In the genomic region with DNA sequence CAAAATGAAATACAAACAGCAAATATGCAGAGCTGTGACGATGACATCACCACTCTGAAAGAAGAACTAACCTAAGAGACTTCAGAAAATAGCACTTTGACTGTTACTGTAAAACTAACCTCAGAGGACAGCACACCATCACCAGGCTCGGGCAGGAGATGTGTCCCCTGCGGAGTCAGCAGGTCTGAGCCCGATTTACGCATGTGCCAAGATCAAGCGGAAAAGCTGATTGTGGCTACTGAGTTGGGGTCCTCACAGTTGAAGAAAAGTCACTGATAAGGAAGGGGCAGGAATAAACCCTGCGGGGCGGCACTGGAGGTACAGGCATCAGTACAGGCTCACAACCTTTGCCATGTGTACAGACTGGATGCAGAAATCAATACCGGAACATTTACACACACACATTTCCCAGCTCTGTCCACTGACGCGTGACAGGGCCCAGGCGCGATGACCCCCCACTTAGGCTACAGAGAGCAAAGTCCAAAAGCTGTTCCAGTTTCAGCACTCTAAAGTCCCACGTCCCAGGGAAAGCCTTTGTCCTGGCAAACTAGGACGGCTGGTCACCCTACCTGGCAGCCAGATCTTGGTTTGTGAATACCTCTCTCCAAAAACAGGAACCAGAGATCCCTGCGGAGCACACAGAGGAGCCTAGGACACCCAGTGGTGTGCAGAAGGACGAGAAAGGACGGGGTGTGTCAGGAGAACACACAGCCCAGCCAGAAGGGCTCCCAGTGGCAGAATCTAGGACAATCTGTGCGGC, we compare ENCODE assay signal across 1 cellular context.
TF ChIP-seq lines count a peak whose summit lies in the region.

No MANE protein-coding gene starts in this region.

TF ChIP-seq in HepG2, 621 proteins besides CTCF, POLR2A, EP300 and RAD21 (continued from another document and continues in another):
- no peak for TF ChIP-seq ZNF546 (CRISPR knock-in tag; conservative IDR thresholded peaks at IDR 0.05)
- peak; percentile 87 for TF ChIP-seq SKI (IDR thresholded peaks at IDR 0.05; ENCODE audit: partially characterized antibody)
- no peak for TF ChIP-seq ZNF496 (CRISPR knock-in tag; IDR thresholded peaks at IDR 0.05; ENCODE audit: insufficient replicate concordance)
- TF ChIP-seq MAFK (conservative IDR thresholded peaks at IDR 0.05 in 1 of 2, IDR thresholded peaks at IDR 0.05 in 1 of 2; ENCODE audit: low read length in 2 of 2), result 0 out of 4 replicates have a peak, but pooled peaks of 1 of the 2 experiments have one; percentile 17
- peak; percentile 75 for TF ChIP-seq SOX13 (IDR thresholded peaks at IDR 0.05)
- peak in 1 of 2 experiments; percentile 85; a peak in 2 of 4 replicates for TF ChIP-seq SOX13 (CRISPR knock-in tag; conservative IDR thresholded peaks at IDR 0.05 in 1 of 2, IDR thresholded peaks at IDR 0.05 in 1 of 2)
- TF ChIP-seq ZNF703 (CRISPR knock-in tag; IDR thresholded peaks at IDR 0.05; ENCODE audit: borderline replicate concordance), result 0 out of 2 replicates have a peak, but pooled peaks have one; percentile 88
- TF ChIP-seq NFYC (CRISPR knock-in tag; IDR thresholded peaks at IDR 0.05), result no peak
- no peak for TF ChIP-seq ARNT (IDR thresholded peaks at IDR 0.05)
- TF ChIP-seq ZNF484 (CRISPR knock-in tag; IDR thresholded peaks at IDR 0.05; ENCODE audit: borderline replicate concordance, low read depth), result no peak
- TF ChIP-seq, protein P1, sequence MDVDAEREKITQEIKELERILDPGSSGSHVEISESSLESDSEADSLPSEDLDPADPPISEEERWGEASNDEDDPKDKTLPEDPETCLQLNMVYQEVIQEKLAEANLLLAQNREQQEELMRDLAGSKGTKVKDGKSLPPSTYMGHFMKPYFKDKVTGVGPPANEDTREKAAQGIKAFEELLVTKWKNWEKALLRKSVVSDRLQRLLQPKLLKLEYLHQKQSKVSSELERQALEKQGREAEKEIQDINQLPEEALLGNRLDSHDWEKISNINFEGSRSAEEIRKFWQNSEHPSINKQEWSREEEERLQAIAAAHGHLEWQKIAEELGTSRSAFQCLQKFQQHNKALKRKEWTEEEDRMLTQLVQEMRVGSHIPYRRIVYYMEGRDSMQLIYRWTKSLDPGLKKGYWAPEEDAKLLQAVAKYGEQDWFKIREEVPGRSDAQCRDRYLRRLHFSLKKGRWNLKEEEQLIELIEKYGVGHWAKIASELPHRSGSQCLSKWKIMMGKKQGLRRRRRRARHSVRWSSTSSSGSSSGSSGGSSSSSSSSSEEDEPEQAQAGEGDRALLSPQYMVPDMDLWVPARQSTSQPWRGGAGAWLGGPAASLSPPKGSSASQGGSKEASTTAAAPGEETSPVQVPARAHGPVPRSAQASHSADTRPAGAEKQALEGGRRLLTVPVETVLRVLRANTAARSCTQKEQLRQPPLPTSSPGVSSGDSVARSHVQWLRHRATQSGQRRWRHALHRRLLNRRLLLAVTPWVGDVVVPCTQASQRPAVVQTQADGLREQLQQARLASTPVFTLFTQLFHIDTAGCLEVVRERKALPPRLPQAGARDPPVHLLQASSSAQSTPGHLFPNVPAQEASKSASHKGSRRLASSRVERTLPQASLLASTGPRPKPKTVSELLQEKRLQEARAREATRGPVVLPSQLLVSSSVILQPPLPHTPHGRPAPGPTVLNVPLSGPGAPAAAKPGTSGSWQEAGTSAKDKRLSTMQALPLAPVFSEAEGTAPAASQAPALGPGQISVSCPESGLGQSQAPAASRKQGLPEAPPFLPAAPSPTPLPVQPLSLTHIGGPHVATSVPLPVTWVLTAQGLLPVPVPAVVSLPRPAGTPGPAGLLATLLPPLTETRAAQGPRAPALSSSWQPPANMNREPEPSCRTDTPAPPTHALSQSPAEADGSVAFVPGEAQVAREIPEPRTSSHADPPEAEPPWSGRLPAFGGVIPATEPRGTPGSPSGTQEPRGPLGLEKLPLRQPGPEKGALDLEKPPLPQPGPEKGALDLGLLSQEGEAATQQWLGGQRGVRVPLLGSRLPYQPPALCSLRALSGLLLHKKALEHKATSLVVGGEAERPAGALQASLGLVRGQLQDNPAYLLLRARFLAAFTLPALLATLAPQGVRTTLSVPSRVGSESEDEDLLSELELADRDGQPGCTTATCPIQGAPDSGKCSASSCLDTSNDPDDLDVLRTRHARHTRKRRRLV (CRISPR knock-in tag; IDR thresholded peaks at IDR 0.05), result 0 out of 2 replicates have a peak, but pooled peaks have one; percentile 17
- peak; percentile 75; the same call in 1 of the 2 replicates for TF ChIP-seq HMG20A (CRISPR knock-in tag; IDR thresholded peaks at IDR 0.05; ENCODE audit: borderline replicate concordance)
- TF ChIP-seq, protein P2, sequence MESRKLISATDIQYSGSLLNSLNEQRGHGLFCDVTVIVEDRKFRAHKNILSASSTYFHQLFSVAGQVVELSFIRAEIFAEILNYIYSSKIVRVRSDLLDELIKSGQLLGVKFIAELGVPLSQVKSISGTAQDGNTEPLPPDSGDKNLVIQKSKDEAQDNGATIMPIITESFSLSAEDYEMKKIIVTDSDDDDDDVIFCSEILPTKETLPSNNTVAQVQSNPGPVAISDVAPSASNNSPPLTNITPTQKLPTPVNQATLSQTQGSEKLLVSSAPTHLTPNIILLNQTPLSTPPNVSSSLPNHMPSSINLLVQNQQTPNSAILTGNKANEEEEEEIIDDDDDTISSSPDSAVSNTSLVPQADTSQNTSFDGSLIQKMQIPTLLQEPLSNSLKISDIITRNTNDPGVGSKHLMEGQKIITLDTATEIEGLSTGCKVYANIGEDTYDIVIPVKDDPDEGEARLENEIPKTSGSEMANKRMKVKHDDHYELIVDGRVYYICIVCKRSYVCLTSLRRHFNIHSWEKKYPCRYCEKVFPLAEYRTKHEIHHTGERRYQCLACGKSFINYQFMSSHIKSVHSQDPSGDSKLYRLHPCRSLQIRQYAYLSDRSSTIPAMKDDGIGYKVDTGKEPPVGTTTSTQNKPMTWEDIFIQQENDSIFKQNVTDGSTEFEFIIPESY (CRISPR knock-in tag; IDR thresholded peaks at IDR 0.05), result peak; percentile 70; the same call in 1 of the 2 replicates
- TF ChIP-seq, protein P3, sequence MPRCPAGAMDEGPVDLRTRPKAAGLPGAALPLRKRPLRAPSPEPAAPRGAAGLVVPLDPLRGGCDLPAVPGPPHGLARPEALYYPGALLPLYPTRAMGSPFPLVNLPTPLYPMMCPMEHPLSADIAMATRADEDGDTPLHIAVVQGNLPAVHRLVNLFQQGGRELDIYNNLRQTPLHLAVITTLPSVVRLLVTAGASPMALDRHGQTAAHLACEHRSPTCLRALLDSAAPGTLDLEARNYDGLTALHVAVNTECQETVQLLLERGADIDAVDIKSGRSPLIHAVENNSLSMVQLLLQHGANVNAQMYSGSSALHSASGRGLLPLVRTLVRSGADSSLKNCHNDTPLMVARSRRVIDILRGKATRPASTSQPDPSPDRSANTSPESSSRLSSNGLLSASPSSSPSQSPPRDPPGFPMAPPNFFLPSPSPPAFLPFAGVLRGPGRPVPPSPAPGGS (CRISPR knock-in tag; IDR thresholded peaks at IDR 0.05), result peak; percentile 80
- TF ChIP-seq ZNF543 (CRISPR knock-in tag; IDR thresholded peaks at IDR 0.05), result peak; percentile 88
- no peak for TF ChIP-seq SRF (IDR thresholded peaks at IDR 0.05; ENCODE audit: low read depth, low read length)
- peak; percentile 94 for TF ChIP-seq MTA1 (CRISPR knock-in tag; IDR thresholded peaks at IDR 0.05; ENCODE audit: borderline replicate concordance)
- TF ChIP-seq CBFB (CRISPR knock-in tag; IDR thresholded peaks at IDR 0.05), result 0 out of 2 replicates have a peak, but pooled peaks have one; percentile 34
- peak; percentile 79 for TF ChIP-seq MIXL1 (CRISPR knock-in tag; IDR thresholded peaks at IDR 0.05)
- TF ChIP-seq, protein P4, sequence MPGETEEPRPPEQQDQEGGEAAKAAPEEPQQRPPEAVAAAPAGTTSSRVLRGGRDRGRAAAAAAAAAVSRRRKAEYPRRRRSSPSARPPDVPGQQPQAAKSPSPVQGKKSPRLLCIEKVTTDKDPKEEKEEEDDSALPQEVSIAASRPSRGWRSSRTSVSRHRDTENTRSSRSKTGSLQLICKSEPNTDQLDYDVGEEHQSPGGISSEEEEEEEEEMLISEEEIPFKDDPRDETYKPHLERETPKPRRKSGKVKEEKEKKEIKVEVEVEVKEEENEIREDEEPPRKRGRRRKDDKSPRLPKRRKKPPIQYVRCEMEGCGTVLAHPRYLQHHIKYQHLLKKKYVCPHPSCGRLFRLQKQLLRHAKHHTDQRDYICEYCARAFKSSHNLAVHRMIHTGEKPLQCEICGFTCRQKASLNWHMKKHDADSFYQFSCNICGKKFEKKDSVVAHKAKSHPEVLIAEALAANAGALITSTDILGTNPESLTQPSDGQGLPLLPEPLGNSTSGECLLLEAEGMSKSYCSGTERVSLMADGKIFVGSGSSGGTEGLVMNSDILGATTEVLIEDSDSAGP (CRISPR knock-in tag; IDR thresholded peaks at IDR 0.05; ENCODE audit: borderline replicate concordance), result peak; percentile 74; the same call in 1 of the 2 replicates
- TF ChIP-seq ZNF577 (CRISPR knock-in tag; IDR thresholded peaks at IDR 0.05; ENCODE audit: borderline replicate concordance, low read depth), result no peak
- peak; percentile 88 for TF ChIP-seq ZNF761 (CRISPR knock-in tag; conservative IDR thresholded peaks at IDR 0.05)
- peak; percentile 76; the same call in 1 of the 2 replicates for TF ChIP-seq KMT2A (CRISPR knock-in tag; IDR thresholded peaks at IDR 0.05)
- TF ChIP-seq RFX5 (IDR thresholded peaks at IDR 0.05; ENCODE audit: low read depth, low read length), result no peak
- TF ChIP-seq CCDC6 (CRISPR knock-in tag; IDR thresholded peaks at IDR 0.05), result peak; percentile 60
- TF ChIP-seq, protein P5, sequence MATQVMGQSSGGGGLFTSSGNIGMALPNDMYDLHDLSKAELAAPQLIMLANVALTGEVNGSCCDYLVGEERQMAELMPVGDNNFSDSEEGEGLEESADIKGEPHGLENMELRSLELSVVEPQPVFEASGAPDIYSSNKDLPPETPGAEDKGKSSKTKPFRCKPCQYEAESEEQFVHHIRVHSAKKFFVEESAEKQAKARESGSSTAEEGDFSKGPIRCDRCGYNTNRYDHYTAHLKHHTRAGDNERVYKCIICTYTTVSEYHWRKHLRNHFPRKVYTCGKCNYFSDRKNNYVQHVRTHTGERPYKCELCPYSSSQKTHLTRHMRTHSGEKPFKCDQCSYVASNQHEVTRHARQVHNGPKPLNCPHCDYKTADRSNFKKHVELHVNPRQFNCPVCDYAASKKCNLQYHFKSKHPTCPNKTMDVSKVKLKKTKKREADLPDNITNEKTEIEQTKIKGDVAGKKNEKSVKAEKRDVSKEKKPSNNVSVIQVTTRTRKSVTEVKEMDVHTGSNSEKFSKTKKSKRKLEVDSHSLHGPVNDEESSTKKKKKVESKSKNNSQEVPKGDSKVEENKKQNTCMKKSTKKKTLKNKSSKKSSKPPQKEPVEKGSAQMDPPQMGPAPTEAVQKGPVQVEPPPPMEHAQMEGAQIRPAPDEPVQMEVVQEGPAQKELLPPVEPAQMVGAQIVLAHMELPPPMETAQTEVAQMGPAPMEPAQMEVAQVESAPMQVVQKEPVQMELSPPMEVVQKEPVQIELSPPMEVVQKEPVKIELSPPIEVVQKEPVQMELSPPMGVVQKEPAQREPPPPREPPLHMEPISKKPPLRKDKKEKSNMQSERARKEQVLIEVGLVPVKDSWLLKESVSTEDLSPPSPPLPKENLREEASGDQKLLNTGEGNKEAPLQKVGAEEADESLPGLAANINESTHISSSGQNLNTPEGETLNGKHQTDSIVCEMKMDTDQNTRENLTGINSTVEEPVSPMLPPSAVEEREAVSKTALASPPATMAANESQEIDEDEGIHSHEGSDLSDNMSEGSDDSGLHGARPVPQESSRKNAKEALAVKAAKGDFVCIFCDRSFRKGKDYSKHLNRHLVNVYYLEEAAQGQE (IDR thresholded peaks at IDR 0.05; ENCODE audit: borderline replicate concordance in 1 of 2, low read depth in 1 of 2, low read length in 2 of 2), result peak in 1 of 2 experiments; percentile 77; a peak in 2 of 4 replicates
- TF ChIP-seq, protein P6, sequence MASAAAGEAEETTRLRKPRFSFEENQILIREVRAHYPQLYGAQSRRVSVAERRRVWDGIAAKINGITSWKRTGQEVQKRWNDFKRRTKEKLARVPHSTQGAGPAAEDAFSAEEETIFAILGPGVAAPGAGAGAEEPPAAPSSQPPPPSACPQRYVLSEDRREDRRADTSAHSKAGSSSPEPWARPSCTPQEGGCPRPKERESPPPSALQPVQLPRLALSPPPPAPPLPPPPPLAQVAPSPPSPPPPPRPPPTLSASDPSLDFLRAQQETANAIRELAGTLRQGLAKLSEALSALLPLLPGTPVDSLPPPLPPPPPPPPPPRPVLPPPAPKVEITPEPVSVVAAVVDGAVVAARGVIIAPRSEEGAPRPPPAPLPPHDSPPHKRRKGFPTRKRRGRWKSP (CRISPR knock-in tag; IDR thresholded peaks at IDR 0.05), result peak; percentile 90
- TF ChIP-seq RXRA (CRISPR knock-in tag; IDR thresholded peaks at IDR 0.05), result peak; percentile 95
- no peak for TF ChIP-seq PCBP1 (IDR thresholded peaks at IDR 0.05; ENCODE audit: borderline replicate concordance, low read depth, low read length)
- TF ChIP-seq, protein P7, sequence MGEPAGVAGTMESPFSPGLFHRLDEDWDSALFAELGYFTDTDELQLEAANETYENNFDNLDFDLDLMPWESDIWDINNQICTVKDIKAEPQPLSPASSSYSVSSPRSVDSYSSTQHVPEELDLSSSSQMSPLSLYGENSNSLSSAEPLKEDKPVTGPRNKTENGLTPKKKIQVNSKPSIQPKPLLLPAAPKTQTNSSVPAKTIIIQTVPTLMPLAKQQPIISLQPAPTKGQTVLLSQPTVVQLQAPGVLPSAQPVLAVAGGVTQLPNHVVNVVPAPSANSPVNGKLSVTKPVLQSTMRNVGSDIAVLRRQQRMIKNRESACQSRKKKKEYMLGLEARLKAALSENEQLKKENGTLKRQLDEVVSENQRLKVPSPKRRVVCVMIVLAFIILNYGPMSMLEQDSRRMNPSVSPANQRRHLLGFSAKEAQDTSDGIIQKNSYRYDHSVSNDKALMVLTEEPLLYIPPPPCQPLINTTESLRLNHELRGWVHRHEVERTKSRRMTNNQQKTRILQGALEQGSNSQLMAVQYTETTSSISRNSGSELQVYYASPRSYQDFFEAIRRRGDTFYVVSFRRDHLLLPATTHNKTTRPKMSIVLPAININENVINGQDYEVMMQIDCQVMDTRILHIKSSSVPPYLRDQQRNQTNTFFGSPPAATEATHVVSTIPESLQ (CRISPR knock-in tag; conservative IDR thresholded peaks at IDR 0.05), result no peak
- TF ChIP-seq ZNF547 (CRISPR knock-in tag; IDR thresholded peaks at IDR 0.05), result peak; percentile 84
